Comparison of ENCODE assay signal across 5 cellular contexts in genomic region chr12:80834724-80835123, GRCh38.
"Had no signal": no experiment of that assay in that cellular context is flagged by ENCODE, and none has a peak within 500 bp of the region (broad histone marks: within the 10 kb centered on the region; RNA-seq: fewer than 3 reads in every experiment).

No MANE protein-coding gene starts in this region.

- H3K27ac ChIP-seq: HL-60 had no signal

- H3K9me3 ChIP-seq: HAP-1 had no signal

- DNase-seq: HFFc6 had no signal

- H3K36me3 Mint-ChIP-seq: IgD-negative memory B cell had no signal

- H2AFZ ChIP-seq: GM23338 had no signal

- H3K27me3 Mint-ChIP-seq: IgD-negative memory B cell had no signal

- H3K4me1 Mint-ChIP-seq: IgD-negative memory B cell had no signal

- H3K4me3 Mint-ChIP-seq: GM23338, HFFc6, IgD-negative memory B cell had no signal

- H3K9me3 Mint-ChIP-seq: GM23338, HFFc6 had no signal

- H3K4me2 ChIP-seq: GM23338 had no signal

- H3K4me3 ChIP-seq: GM23338, HAP-1 had no signal

- H3K27ac Mint-ChIP-seq: GM23338, HFFc6, IgD-negative memory B cell had no signal

- H3K36me3 ChIP-seq: HAP-1 had no signal
